1 cellular context compared by ENCODE assay signal in genomic region chr4:105415281-105415744, GRCh38.
TF ChIP-seq lines count a peak whose summit lies in the region.

No MANE protein-coding gene starts in this region.

TF ChIP-seq in WTC11, 78 proteins besides CTCF, POLR2A, EP300 and RAD21:
- TF ChIP-seq AFF4 (CRISPR knock-in tag; IDR thresholded peaks at IDR 0.05; ENCODE audit: borderline replicate concordance): no peak
- TF ChIP-seq IRF2 (CRISPR knock-in tag; IDR thresholded peaks at IDR 0.05; ENCODE audit: borderline replicate concordance, low read depth): no peak
- no peak for TF ChIP-seq ZNF121 (CRISPR knock-in tag; IDR thresholded peaks at IDR 0.05)
- TF ChIP-seq PRRX2 (CRISPR knock-in tag; IDR thresholded peaks at IDR 0.05): no peak
- TF ChIP-seq TEAD1 (CRISPR knock-in tag; IDR thresholded peaks at IDR 0.05): no peak
- no peak for TF ChIP-seq ZNF281 (CRISPR knock-in tag; IDR thresholded peaks at IDR 0.05)
